Comparison of ENCODE assay signal across 10 cellular contexts in genomic region chr2:1887915-1888314, GRCh38.
DNase-seq lines count a peak whose midpoint lies in the region; ATAC-seq and TF ChIP-seq lines count a peak whose summit lies in the region.
"Had no signal": no experiment of that assay in that cellular context is flagged by ENCODE, and none has a peak within 500 bp of the region (broad histone marks: within the 10 kb centered on the region; RNA-seq: fewer than 3 reads in every experiment).

No MANE protein-coding gene starts in this region.

- H3K9ac ChIP-seq in fibroblast of lung (ENCODE audit: insufficient read depth, low read length), result no peak overlapping the region

- no peaks in the 10 kb centered on the region for H3K9me3 Mint-ChIP-seq in activated naive CD8-positive, alpha-beta T cell treated with anti-CD3 and anti-CD28 coated beads, Interleukin-2, amount 50 U/mL, for 24 hours
- H3K9me3 Mint-ChIP-seq: dendritic cell treated with granulocyte-macrophage colony-stimulating factor and Interleukin-4, amounts not matched to agents 40 ng/mL and 50 ng/mL, for 4 days had no signal

- H3K79me2 ChIP-seq in OCI-LY7 (ENCODE audit: insufficient read depth, low read depth, low read length), result no peaks in the 10 kb centered on the region
- H3K79me2 ChIP-seq in fibroblast of lung (ENCODE audit: control insufficient read depth, insufficient read depth, low read length), result no peaks in the 10 kb centered on the region

- intact Hi-C loops in right cardiac atrium (cut with DNase I), result loop anchor here in 1 of 4 donors (10.0 kb wide), 1 partner anchor 407 kb away; no protein-coding TSS in a partner anchor
- intact Hi-C loops in OCI-LY7 (cut with micrococcal nuclease; ENCODE audit: unreplicated experiment), result no loop called here

- WGBS in right cardiac atrium, result 49% methylated on average over 1 of the region's 1 CpG

- H4K20me1 ChIP-seq in OCI-LY7 (ENCODE audit: insufficient read depth, low read length) (no peaks in the 10 kb centered on the region), fibroblast of lung (ENCODE audit: control insufficient read depth, extremely low read depth, insufficient read depth, low read length) (no peaks in the 10 kb centered on the region)

- DNase-seq in cardiac muscle cell (ENCODE audit: low read depth in 1 of 2, low spot score in 1 of 2) (peak; percentile 4 to 34), right cardiac atrium (no peak), OCI-LY7 (ENCODE audit: low spot score) (no peak), fibroblast of lung (ENCODE audit: low read depth in 2 of 2) (peak; percentile 1 to 17), anterior cingulate cortex (lab: John Stamatoyannopoulos, UW) (no peak), SKM-1 (lab: John Stamatoyannopoulos, UW; ENCODE audit: unreplicated experiment) (no peak)
- DNase-seq in activated naive CD8-positive, alpha-beta T cell treated with anti-CD3 and anti-CD28 coated beads, Interleukin-2, amount 50 U/mL, for 24 hours, result no peak
- DNase-seq: stimulated activated naive CD4-positive, alpha-beta T cell treated with Interleukin-2 at 50 U/mL for 16 hours had no signal

- no TSS peak for BruUV-seq in OCI-LY7 (replicated peaks; lab: Mats Ljungman, UMichigan)

- H3K9me3 ChIP-seq in cardiac muscle cell (ENCODE audit: low read depth), result no peaks in the 10 kb centered on the region
- H3K9me3 ChIP-seq in right cardiac atrium (ENCODE audit: control insufficient read depth, low read length), result no peaks in the 10 kb centered on the region
- no peaks in the 10 kb centered on the region for H3K9me3 ChIP-seq in OCI-LY7 (ENCODE audit: low read length)
- no peaks in the 10 kb centered on the region for H3K9me3 ChIP-seq in fibroblast of lung (ENCODE audit: control insufficient read depth, insufficient read depth, low read depth, low read length)

- no peaks in the 10 kb centered on the region for H3K36me3 Mint-ChIP-seq in activated naive CD8-positive, alpha-beta T cell treated with anti-CD3 and anti-CD28 coated beads, Interleukin-2, amount 50 U/mL, for 24 hours (ENCODE audit: low read depth)

- no peak overlapping the region for H3K4me2 ChIP-seq in OCI-LY7 (ENCODE audit: low read length)
- H3K4me2 ChIP-seq in fibroblast of lung (ENCODE audit: extremely low read depth, insufficient read depth, low read length), result no peak overlapping the region

- POLR2A ChIA-PET in OCI-LY7 (lab: Charles Lee), result interaction anchor here (0.5 kb wide), 1 partner anchor 923 kb away, joined by 3 read pairs; no protein-coding TSS in a partner anchor

- peaks cover 12% of the 10 kb centered on the region for H3K4me1 ChIP-seq in cardiac muscle cell (ENCODE audit: low read depth)
- H3K4me1 ChIP-seq in right cardiac atrium (ENCODE audit: control insufficient read depth, insufficient read depth, low read length), result no peaks in the 10 kb centered on the region
- no peaks in the 10 kb centered on the region for H3K4me1 ChIP-seq in OCI-LY7 (ENCODE audit: insufficient read depth, low read length, poor library complexity, severe bottlenecking)
- no peaks in the 10 kb centered on the region for H3K4me1 ChIP-seq in fibroblast of lung (ENCODE audit: control insufficient read depth, extremely low read depth, insufficient read depth, low read length)

- H3K4me1 Mint-ChIP-seq in activated naive CD8-positive, alpha-beta T cell treated with anti-CD3 and anti-CD28 coated beads, Interleukin-2, amount 50 U/mL, for 24 hours, result no peaks in the 10 kb centered on the region

- no peaks in the 10 kb centered on the region for H3K27me3 ChIP-seq in cardiac muscle cell
- no peaks in the 10 kb centered on the region for H3K27me3 ChIP-seq in right cardiac atrium (ENCODE audit: control insufficient read depth, insufficient read depth)
- no peaks in the 10 kb centered on the region for H3K27me3 ChIP-seq in fibroblast of lung (ENCODE audit: control insufficient read depth, insufficient read depth, low read length)

- no peak overlapping the region for H3K27ac Mint-ChIP-seq in activated naive CD8-positive, alpha-beta T cell treated with anti-CD3 and anti-CD28 coated beads, Interleukin-2, amount 50 U/mL, for 24 hours
- H3K27ac Mint-ChIP-seq: dendritic cell treated with granulocyte-macrophage colony-stimulating factor and Interleukin-4, amounts not matched to agents 40 ng/mL and 50 ng/mL, for 4 days had no signal

- no peaks in the 10 kb centered on the region for H3K9me2 ChIP-seq in OCI-LY7 (ENCODE audit: insufficient read depth, low read length)

- H3K4me3 ChIP-seq in cardiac muscle cell (no peak overlapping the region), right cardiac atrium (ENCODE audit: low read length) (no peak overlapping the region), OCI-LY7 (ENCODE audit: low read depth, low read length, poor library complexity, severe bottlenecking) (no peak overlapping the region), fibroblast of lung (replicated peaks in 1 of 4; ENCODE audit: control extremely low read depth in 1 of 4, insufficient read depth in 1 of 4, low read depth in 3 of 4, low read length in 4 of 4) (no peak overlapping the region)

- no peak overlapping the region for H3K27ac ChIP-seq in cardiac muscle cell
- no peak overlapping the region for H3K27ac ChIP-seq in right cardiac atrium (ENCODE audit: low read length)
- no peak overlapping the region for H3K27ac ChIP-seq in OCI-LY7 (ENCODE audit: low read depth, low read length, poor library complexity, severe bottlenecking)
- H3K27ac ChIP-seq in fibroblast of lung (ENCODE audit: insufficient read depth, low read length), result no peak overlapping the region

- ATAC-seq in right cardiac atrium (no peak), GM21360 (IDR thresholded peaks at IDR 0.05; ENCODE audit: unreplicated experiment) (no peak)
- ATAC-seq in activated naive CD8-positive, alpha-beta T cell treated with anti-CD3 and anti-CD28 coated beads, Interleukin-2, amount 50 U/mL, for 24 hours, result no peak

- H3K4me3 Mint-ChIP-seq in activated naive CD8-positive, alpha-beta T cell treated with anti-CD3 and anti-CD28 coated beads, Interleukin-2, amount 50 U/mL, for 24 hours, result no peak overlapping the region
- H3K4me3 Mint-ChIP-seq: dendritic cell treated with granulocyte-macrophage colony-stimulating factor and Interleukin-4, amounts not matched to agents 40 ng/mL and 50 ng/mL, for 4 days had no signal

- CTCF ChIA-PET in OCI-LY7 (lab: Charles Lee; ENCODE audit: unreplicated experiment), result no interaction called here

- no peaks in the 10 kb centered on the region for H3K36me3 ChIP-seq in cardiac muscle cell
- H3K36me3 ChIP-seq in OCI-LY7 (ENCODE audit: insufficient read depth, low read length), result no peaks in the 10 kb centered on the region
- H3K36me3 ChIP-seq in fibroblast of lung (ENCODE audit: control insufficient read depth, insufficient read depth, low read length), result no peaks in the 10 kb centered on the region

- peak; percentile 29 for TF ChIP-seq CTCF in cardiac muscle cell (IDR thresholded peaks at IDR 0.05; ENCODE audit: low read depth, low read length)
- peak; percentile 45 for TF ChIP-seq CTCF in OCI-LY7 (conservative IDR thresholded peaks at IDR 0.05; ENCODE audit: low read length)
- TF ChIP-seq CTCF in fibroblast of lung (conservative IDR thresholded peaks at IDR 0.05 in 1 of 2, IDR thresholded peaks at IDR 0.05 in 1 of 2; ENCODE audit: low read depth in 1 of 2, low read length in 2 of 2), result peak in 1 of 2 donors; percentile 53

- H2AFZ ChIP-seq in OCI-LY7 (ENCODE audit: low read length), result no peak overlapping the region
- no peak overlapping the region for H2AFZ ChIP-seq in fibroblast of lung (ENCODE audit: low read length)

- H3K27me3 Mint-ChIP-seq in activated naive CD8-positive, alpha-beta T cell treated with anti-CD3 and anti-CD28 coated beads, Interleukin-2, amount 50 U/mL, for 24 hours, result peaks cover 7% of the 10 kb centered on the region

Comparison
In these comparisons a context has a peak if more than half of its experiments do, and no peak if none do; other contexts are left out.
1. DNase-seq: peak in cardiac muscle cell (2 of 2) and fibroblast of lung (2 of 2); none in right cardiac atrium (0 of 3), OCI-LY7 (single experiment), anterior cingulate cortex (0 of 58), activated naive CD8-positive, alpha-beta T cell treated with anti-CD3 and anti-CD28 coated beads, Interleukin-2, amount 50 U/mL, for 24 hours (single experiment) and SKM-1 (single experiment).